15 cellular contexts compared by ENCODE assay signal in genomic region chr12:72133497-72134055, GRCh38.
DNase-seq lines count a peak whose midpoint lies in the region; TF ChIP-seq lines count a peak whose summit lies in the region.
"Had no signal": no experiment of that assay in that cellular context is flagged by ENCODE, and none has a peak within 500 bp of the region (broad histone marks: within the 10 kb centered on the region; RNA-seq: fewer than 3 reads in every experiment).

No MANE protein-coding gene starts in this region.

- peak; percentile 60 for TF ChIP-seq RAD21 in Ishikawa (IDR thresholded peaks at IDR 0.05; ENCODE audit: low read depth)

- no peaks in the 10 kb centered on the region for H3K36me3 Mint-ChIP-seq in chondrocyte (ENCODE audit: low read depth)
- H3K36me3 Mint-ChIP-seq: T-cell had no signal

- DNase-seq in NCI-H82 (lab: John Stamatoyannopoulos, UW) (peak; percentile 55), NCI-H82 treated with DMSO at 0.1 percent for 48 hours (lab: John Stamatoyannopoulos, UW; ENCODE audit: unreplicated experiment) (no peak), chondrocyte (ENCODE audit: low spot score) (no peak), smooth muscle cell (lab: John Stamatoyannopoulos, UW; ENCODE audit: unreplicated experiment) (no peak), NCI-H2029 (lab: John Stamatoyannopoulos, UW) (no peak), MV-4-11 (lab: John Stamatoyannopoulos, UW) (no peak), hepatocyte (ENCODE audit: low spot score) (no peak)
- DNase-seq: activated CD4-positive, alpha-beta T cell treated with anti-CD3 and anti-CD28 coated beads for 1 hour; activated T-cell treated with anti-CD3 and anti-CD28 coated beads, Interleukin-2, amount 50 U/mL, for 48 hours; islet precursor cell; KG1; NCI-H2171 treated with DMSO at 0.1 percent for 48 hours; T-cell; uterus had no signal

- H3K79me2 ChIP-seq in smooth muscle cell (ENCODE audit: low read depth) (no peaks in the 10 kb centered on the region), hepatocyte (no peaks in the 10 kb centered on the region)

- no peak overlapping the region for H3K9ac ChIP-seq in smooth muscle cell (ENCODE audit: low read depth)

- WGBS in smooth muscle cell (ENCODE audit: low lambda C conversion rate) = 68% methylated on average over 1 of the region's 1 CpG
- WGBS in hepatocyte (ENCODE audit: low lambda C conversion rate, missing lambda C conversion rate) = 68% methylated on average over 1 of the region's 1 CpG

- no peaks in the 10 kb centered on the region for H3F3A ChIP-seq in smooth muscle cell (ENCODE audit: low read depth)

- H2AFZ ChIP-seq in smooth muscle cell (ENCODE audit: low read depth) = no peak overlapping the region
- H2AFZ ChIP-seq in hepatocyte = no peak overlapping the region

- H3K9me3 ChIP-seq in smooth muscle cell (replicated peaks; ENCODE audit: low read depth) = no peaks in the 10 kb centered on the region
- H3K9me3 ChIP-seq in hepatocyte (ENCODE audit: low read depth) = no peaks in the 10 kb centered on the region
- H3K9me3 ChIP-seq: uterus had no signal

- no peak overlapping the region for H3K27ac ChIP-seq in smooth muscle cell (ENCODE audit: low read depth)
- no peak overlapping the region for H3K27ac ChIP-seq in hepatocyte
- H3K27ac ChIP-seq: uterus had no signal

- H3K27me3 Mint-ChIP-seq in chondrocyte (ENCODE audit: low read depth) = peaks cover 26% of the 10 kb centered on the region
- H3K27me3 Mint-ChIP-seq: T-cell had no signal

- H3K9me3 Mint-ChIP-seq in chondrocyte (ENCODE audit: low read depth) = peaks cover 3% of the 10 kb centered on the region

- TF ChIP-seq EP300 in Ishikawa (IDR thresholded peaks at IDR 0.05; ENCODE audit: borderline replicate concordance) = no peak

- H3K27me3 ChIP-seq in smooth muscle cell (ENCODE audit: low read depth) = peaks cover 4% of the 10 kb centered on the region
- H3K27me3 ChIP-seq in hepatocyte = no peaks in the 10 kb centered on the region
- H3K27me3 ChIP-seq: uterus had no signal

- no peaks in the 10 kb centered on the region for H3K4me1 Mint-ChIP-seq in chondrocyte (ENCODE audit: low read depth)
- H3K4me1 Mint-ChIP-seq: T-cell had no signal

- H3K36me3 ChIP-seq in smooth muscle cell (ENCODE audit: low read depth) (no peaks in the 10 kb centered on the region), hepatocyte (replicated peaks; ENCODE audit: insufficient read depth, low read depth) (no peaks in the 10 kb centered on the region)
- H3K36me3 ChIP-seq: uterus had no signal

- H3K4me2 ChIP-seq in smooth muscle cell = no peak overlapping the region
- H3K4me2 ChIP-seq in hepatocyte = no peak overlapping the region

- no peaks in the 10 kb centered on the region for H3K4me1 ChIP-seq in smooth muscle cell (ENCODE audit: low read depth)
- H3K4me1 ChIP-seq in hepatocyte (ENCODE audit: insufficient read depth) = no peaks in the 10 kb centered on the region
- H3K4me1 ChIP-seq: uterus had no signal

- TF ChIP-seq CTCF in chondrocyte (IDR thresholded peaks at IDR 0.05) (peak; percentile 42), smooth muscle cell (IDR thresholded peaks at IDR 0.05; ENCODE audit: borderline replicate concordance, insufficient read depth, poor library complexity, severe bottlenecking) (peak; percentile 3), hepatocyte (IDR thresholded peaks at IDR 0.05; ENCODE audit: poor library complexity) (no peak)

- no peak overlapping the region for H3K4me3 ChIP-seq in smooth muscle cell
- no peak overlapping the region for H3K4me3 ChIP-seq in hepatocyte
- H3K4me3 ChIP-seq: uterus had no signal

- H3K9me2 ChIP-seq in hepatocyte (replicated peaks; ENCODE audit: insufficient read depth) = no peaks in the 10 kb centered on the region

- H3K27ac Mint-ChIP-seq in chondrocyte (ENCODE audit: unreplicated experiment) = no peak overlapping the region
- H3K27ac Mint-ChIP-seq: T-cell had no signal

- no peaks in the 10 kb centered on the region for H4K20me1 ChIP-seq in smooth muscle cell (ENCODE audit: low read depth)
- no peaks in the 10 kb centered on the region for H4K20me1 ChIP-seq in hepatocyte (ENCODE audit: insufficient read depth, poor library complexity, severe bottlenecking)

- no peak overlapping the region for H3K4me3 Mint-ChIP-seq in chondrocyte (ENCODE audit: unreplicated experiment)
- H3K4me3 Mint-ChIP-seq: T-cell had no signal

TF ChIP-seq in Ishikawa, 13 proteins besides CTCF, POLR2A, EP300 and RAD21:
- no peak for TF ChIP-seq MAX (IDR thresholded peaks at IDR 0.05)
- TF ChIP-seq TAF1 (IDR thresholded peaks at IDR 0.05; ENCODE audit: low read depth) = no peak
- no peak for TF ChIP-seq YY1 (IDR thresholded peaks at IDR 0.05; ENCODE audit: low read depth)
- no peak for TF ChIP-seq FOXM1 (IDR thresholded peaks at IDR 0.05; ENCODE audit: borderline replicate concordance, low read depth)
- TF ChIP-seq REST (IDR thresholded peaks at IDR 0.05; ENCODE audit: low read depth) = no peak
- TF ChIP-seq ZBTB7A (IDR thresholded peaks at IDR 0.05; ENCODE audit: low read depth) = no peak
- TF ChIP-seq TCF12 (IDR thresholded peaks at IDR 0.05; ENCODE audit: low read depth) = no peak
- no peak for TF ChIP-seq USF1 (IDR thresholded peaks at IDR 0.05)
- TF ChIP-seq CEBPB (IDR thresholded peaks at IDR 0.05) = no peak
- TF ChIP-seq NFIC (IDR thresholded peaks at IDR 0.05) = no peak
- TF ChIP-seq TEAD4 (IDR thresholded peaks at IDR 0.05) = no peak
- no peak for TF ChIP-seq CREB1 (IDR thresholded peaks at IDR 0.05; ENCODE audit: low read depth)
- no peak for TF ChIP-seq EGR1 (IDR thresholded peaks at IDR 0.05)
